9 cellular contexts compared by ENCODE assay signal in the genomic region with DNA sequence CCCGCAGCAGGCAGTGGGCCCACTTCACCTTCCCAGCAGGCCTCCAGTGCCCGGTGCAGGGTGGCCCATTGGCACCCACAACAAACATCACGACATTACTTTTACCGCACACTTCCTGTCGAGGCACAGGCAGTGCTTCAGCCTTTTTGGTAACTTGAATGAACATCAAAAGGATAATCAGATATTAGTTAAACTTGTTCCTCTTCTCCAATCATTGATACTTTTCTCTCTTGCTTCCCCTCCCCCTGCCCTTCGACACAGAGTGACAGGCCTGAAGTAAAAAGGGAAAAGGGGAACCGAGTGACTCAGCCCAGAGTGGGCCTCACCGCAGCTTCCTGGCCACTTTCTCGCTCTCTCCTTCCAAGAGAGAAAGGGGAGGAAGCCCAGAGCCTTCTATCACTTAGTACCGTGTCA.
DNase-seq lines count a peak whose midpoint lies in the region; ATAC-seq and TF ChIP-seq lines count a peak whose summit lies in the region.
"Had no signal": no experiment of that assay in that cellular context is flagged by ENCODE, and none has a peak within 500 bp of the region (broad histone marks: within the 10 kb centered on the region; RNA-seq: fewer than 3 reads in every experiment).

No MANE protein-coding gene starts in this region.

- H3K27ac Mint-ChIP-seq in activated B cell treated with CpG ODN at 0.5 μM for 24 hours, result no peak overlapping the region

- H3K27ac ChIP-seq in thymus (ENCODE audit: low read depth), result peak overlapping the region; percentile 31

- ATAC-seq in activated B cell treated with CpG ODN at 0.5 μM for 24 hours (ENCODE audit: low read depth) (peak; percentile 66), HG02885 (IDR thresholded peaks at IDR 0.05; ENCODE audit: poor library complexity, unreplicated experiment) (no peak)

- no peaks in the 10 kb centered on the region for H3K9me3 Mint-ChIP-seq in activated B cell treated with CpG ODN at 0.5 μM for 24 hours

- DNase-seq in activated CD8-positive, alpha-beta memory T cell treated with anti-CD3 and anti-CD28 coated beads for 24 hours, result peak; percentile 68
- no peak for DNase-seq in activated CD8-positive, alpha-beta memory T cell treated with anti-CD3 and anti-CD28 coated beads, Interleukin-2, amount 50 U/mL, for 48 hours
- DNase-seq in activated B cell treated with CpG ODN at 0.5 μM for 24 hours (no peak), cardiac septum (ENCODE audit: low spot score) (peak; percentile 83), NCI-H2171 treated with DMSO at 0.1 percent for 48 hours (lab: John Stamatoyannopoulos, UW) (no peak), HT-29 (ENCODE audit: low spot score) (no peak)
- DNase-seq: 8988T had no signal

- 8% methylated on average over 10 of the region's 10 CpGs for whole genome bisulfite sequencing in thymus

- POLR2A ChIA-PET in activated B cell treated with CpG ODN at 0.5 μM for 24 hours (lab: Charles Lee), result no interaction called here

- H3K4me1 Mint-ChIP-seq in activated B cell treated with CpG ODN at 0.5 μM for 24 hours, result peaks cover 48% of the 10 kb centered on the region

- TF ChIP-seq CTCF in activated B cell treated with CpG ODN at 0.5 μM for 24 hours (IDR thresholded peaks at IDR 0.05), result no peak

- no peaks in the 10 kb centered on the region for H3K36me3 ChIP-seq in thymus (ENCODE audit: control insufficient read depth, insufficient read depth)

- no peak overlapping the region for H3K4me3 ChIP-seq in thymus (ENCODE audit: low read length)

- H3K9me3 ChIP-seq in thymus (ENCODE audit: control insufficient read depth), result no peaks in the 10 kb centered on the region

- H3K4me1 ChIP-seq in thymus (ENCODE audit: control insufficient read depth, insufficient read depth, low read length), result peaks cover 38% of the 10 kb centered on the region

- no peaks in the 10 kb centered on the region for H3K27me3 ChIP-seq in thymus (ENCODE audit: control insufficient read depth, insufficient read depth)

- intact Hi-C loops in activated B cell treated with CpG ODN at 0.5 μM for 24 hours (cut with micrococcal nuclease), result loop anchor here (2.0 to 5.0 kb wide), 2 partner anchors 13 to 131 kb away; no protein-coding TSS in a partner anchor
- intact Hi-C loops in cardiac septum (cut with DNase I), result no loop called here

- peak overlapping the region; percentile 53 for H3K4me3 Mint-ChIP-seq in activated B cell treated with CpG ODN at 0.5 μM for 24 hours

- CTCF ChIA-PET in activated B cell treated with CpG ODN at 0.5 μM for 24 hours (lab: Charles Lee), result no interaction called here

- no peaks in the 10 kb centered on the region for H3K36me3 Mint-ChIP-seq in activated B cell treated with CpG ODN at 0.5 μM for 24 hours (ENCODE audit: low read depth)

- H3K27me3 Mint-ChIP-seq in activated B cell treated with CpG ODN at 0.5 μM for 24 hours, result peaks cover 15% of the 10 kb centered on the region

Comparison
In these comparisons a context has a peak if more than half of its experiments do, and no peak if none do; other contexts are left out.
1. DNase-seq: peak in activated CD8-positive, alpha-beta memory T cell treated with anti-CD3 and anti-CD28 coated beads for 24 hours (single experiment) and cardiac septum (single experiment); none in activated CD8-positive, alpha-beta memory T cell treated with anti-CD3 and anti-CD28 coated beads, Interleukin-2, amount 50 U/mL, for 48 hours (single experiment), activated B cell treated with CpG ODN at 0.5 μM for 24 hours (single experiment), NCI-H2171 treated with DMSO at 0.1 percent for 48 hours (single experiment) and HT-29 (single experiment).